Comparison of ENCODE assay signal across 37 cellular contexts in the genomic region with DNA sequence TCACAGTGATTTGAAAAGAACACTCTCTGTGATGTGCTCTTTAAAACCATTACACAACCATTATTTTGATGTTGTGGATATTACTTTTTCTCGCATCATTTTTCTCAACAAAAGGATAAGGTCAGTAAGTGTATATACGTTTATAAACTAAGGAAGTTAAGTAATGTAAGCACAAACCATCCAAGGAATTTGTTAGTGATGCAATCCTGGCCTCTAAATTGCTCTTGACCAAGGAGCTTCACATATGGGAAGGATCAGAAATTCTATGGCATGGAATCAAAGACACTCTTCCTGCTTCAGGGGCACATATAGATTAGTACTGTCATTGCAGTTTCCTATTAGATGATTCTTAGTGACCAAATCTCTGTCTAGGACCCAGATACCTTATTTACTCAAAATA. TPM values are rescaled to one million over a fixed set of nuclear protein-coding genes. Genes with fewer than 3 reads are reported as not detected.
DNase-seq lines count a peak whose midpoint lies in the region; ATAC-seq, FAIRE-seq and TF ChIP-seq lines count a peak whose summit lies in the region.
"Had no signal": no experiment of that assay in that cellular context is flagged by ENCODE, and none has a peak within 500 bp of the region (broad histone marks: within the 10 kb centered on the region; RNA-seq: fewer than 3 reads in every experiment).

No MANE protein-coding gene starts in this region.

- H3K4me2 ChIP-seq in HepG2 (ENCODE audit: low read depth, low read length) = no peak overlapping the region

- DNase-seq in HepG2 (ENCODE audit: low spot score) (no peak), right lobe of liver (no peak), amniotic epithelial cell (ENCODE audit: low read depth) (peak; percentile 81), fibroblast of pulmonary artery (ENCODE audit: low read depth) (peak; percentile 81), NCI-H2107 treated with DMSO at 0.1 percent for 48 hours (lab: John Stamatoyannopoulos, UW; ENCODE audit: unreplicated experiment) (no peak), T-helper 17 cell (no peak), NCI-H526 (lab: John Stamatoyannopoulos, UW) (no peak), ascending aorta (ENCODE audit: low spot score in 2 of 2) (no peak)
- DNase-seq: activated CD4-positive, alpha-beta T cell treated with anti-CD3 and anti-CD28 coated beads for 4 hours; activated CD8-positive, alpha-beta memory T cell treated with anti-CD3 and anti-CD28 coated beads for 24 hours; activated gamma-delta T cell; activated naive CD8-positive, alpha-beta T cell treated with anti-CD3 and anti-CD28 coated beads, Interleukin-2, amount 50 U/mL, for 24 hours; activated T-cell treated with anti-CD3 and anti-CD28 coated beads, Interleukin-2, amount 50 U/mL, for 1 hour; DMS53; effector CD4-positive, alpha-beta T cell; GF-D8; hypothalamus; immature natural killer cell; Kasumi-1; naive thymus-derived CD4-positive, alpha-beta T cell; NCI-H146; NCI-H2107; NCI-H510A treated with DMSO at 0.1 percent for 48 hours; NK-92 treated with Interleukin-12 subunit alpha and Interleukin-12 subunit beta, amount 100 ng/mL, for 24 hours; nucleus accumbens; psoas muscle; Right ventricle myocardium superior; stimulated activated CD4-positive, alpha-beta T cell treated with anti-CD3 and anti-CD28 coated beads, Interleukin-15, amount 100 ng/mL, for 24 hours; stimulated activated naive CD4-positive, alpha-beta T cell had no signal

- H3K9me3 ChIP-seq in HepG2 (ENCODE audit: low read length) (no peaks in the 10 kb centered on the region), right lobe of liver (no peaks in the 10 kb centered on the region), T-helper 17 cell (ENCODE audit: control insufficient read depth, low read length, poor library complexity, severe bottlenecking) (no peaks in the 10 kb centered on the region), ascending aorta (no peaks in the 10 kb centered on the region)
- H3K9me3 ChIP-seq: gastroesophageal sphincter, psoas muscle had no signal

- H3K4me3 ChIP-seq in HepG2 (replicated peaks in 1 of 3; ENCODE audit: insufficient read depth in 1 of 3, low read depth in 2 of 3, low read length in 3 of 3) = no peak overlapping the region
- no peak overlapping the region for H3K4me3 ChIP-seq in right lobe of liver
- H3K4me3 ChIP-seq in fibroblast of pulmonary artery (replicated peaks; ENCODE audit: low read depth, low read length) = no peak overlapping the region
- H3K4me3 ChIP-seq in ascending aorta = no peak overlapping the region
- H3K4me3 ChIP-seq: gastroesophageal sphincter, psoas muscle had no signal

- TF ChIP-seq POLR2A in HepG2 (IDR thresholded peaks at IDR 0.05; ENCODE audit: insufficient read depth in 1 of 2, low read depth in 2 of 2, low read length in 2 of 2) (no peak), right lobe of liver (IDR thresholded peaks at IDR 0.05) (no peak)

- H3K79me2 ChIP-seq in HepG2 (ENCODE audit: insufficient read depth, low read length) = peaks cover 10% of the 10 kb centered on the region

- peaks cover 3% of the 10 kb centered on the region for H3K36me3 Mint-ChIP-seq in T-helper 17 cell (ENCODE audit: low read depth)
- H3K36me3 Mint-ChIP-seq: brain, immature natural killer cell had no signal

- no peak for TF ChIP-seq EP300 in HepG2 (IDR thresholded peaks at IDR 0.05; ENCODE audit: low read depth in 2 of 2, low read length in 2 of 2)
- no peak for TF ChIP-seq EP300 in HepG2 (CRISPR knock-in tag; IDR thresholded peaks at IDR 0.05; ENCODE audit: borderline replicate concordance)

- ATAC-seq in HepG2 (no peak), right lobe of liver (no peak), T-helper 17 cell (no peak)
- ATAC-seq: activated naive CD8-positive, alpha-beta T cell treated with anti-CD3 and anti-CD28 coated beads, Interleukin-2, amount 50 U/mL, for 24 hours; gastroesophageal sphincter; HCT116; left lobe of liver; naive thymus-derived CD4-positive, alpha-beta T cell; psoas muscle had no signal

- no peak overlapping the region for H3K4me3 Mint-ChIP-seq in T-helper 17 cell
- H3K4me3 Mint-ChIP-seq: activated naive CD8-positive, alpha-beta T cell treated with anti-CD3 and anti-CD28 coated beads, Interleukin-2, amount 50 U/mL, for 24 hours; B cell; immature natural killer cell; naive thymus-derived CD4-positive, alpha-beta T cell had no signal

- no peak overlapping the region for H2AFZ ChIP-seq in HepG2 (ENCODE audit: low read length)

- in situ Hi-C loops in HepG2 (cut with HindIII; ENCODE audit: extremely low pct_ligation_motif_present, low pct_unique_long_range_greater_than_20kb) = no loop called here

- CTCF ChIA-PET in HepG2 (lab: Yijun Ruan, JAX; ENCODE audit: low intra/inter-chr PET ratio, low total read pairs) = no interaction called here

- H3K27me3 ChIP-seq in HepG2 (ENCODE audit: control insufficient read depth in 1 of 2, insufficient read depth in 2 of 2, low read length in 2 of 2) (no peaks in the 10 kb centered on the region; a peak in 1 of 5 replicates), right lobe of liver (no peaks in the 10 kb centered on the region), ascending aorta (no peaks in the 10 kb centered on the region)
- H3K27me3 ChIP-seq: gastroesophageal sphincter had no signal

- TF ChIP-seq CTCF in HepG2 (CRISPR knock-in tag; IDR thresholded peaks at IDR 0.05) = no peak
- TF ChIP-seq CTCF in right lobe of liver (IDR thresholded peaks at IDR 0.05) = no peak
- no peak for TF ChIP-seq CTCF in fibroblast of pulmonary artery (IDR thresholded peaks at IDR 0.05; ENCODE audit: low read length, missing control alignments)
- TF ChIP-seq CTCF in ascending aorta (IDR thresholded peaks at IDR 0.05) = no peak

- POLR2A ChIA-PET in HepG2 (lab: Yijun Ruan, JAX) = no interaction called here

- no peaks in the 10 kb centered on the region for H3K27me3 Mint-ChIP-seq in T-helper 17 cell
- H3K27me3 Mint-ChIP-seq: activated naive CD8-positive, alpha-beta T cell treated with anti-CD3 and anti-CD28 coated beads, Interleukin-2, amount 50 U/mL, for 24 hours; B cell had no signal

- H3K36me3 ChIP-seq in HepG2 (replicated peaks in 1 of 2; ENCODE audit: control insufficient read depth in 1 of 2, insufficient read depth in 2 of 2, low read length in 2 of 2) (no peaks in the 10 kb centered on the region), right lobe of liver (no peaks in the 10 kb centered on the region), ascending aorta (no peaks in the 10 kb centered on the region)
- H3K36me3 ChIP-seq: gastroesophageal sphincter had no signal

- WGBS in HepG2 (ENCODE audit: low lambda C conversion rate) = 44% methylated on average over 2 of the region's 2 CpGs
- WGBS in right lobe of liver (ENCODE audit: insufficient coverage, low coverage, low lambda C conversion rate, missing lambda C conversion rate) = 67% methylated on average over 2 of the region's 2 CpGs

- intact Hi-C loops in HepG2 (cut with micrococcal nuclease; ENCODE audit: unreplicated experiment) (no loop called here), right lobe of liver (cut with DNase I) (no loop called here), ascending aorta (cut with DNase I) (loop anchor here (10.0 kb wide), 2 partner anchors 423 to 767 kb away; no protein-coding TSS in a partner anchor)

- no peak for FAIRE-seq in HepG2 (lab: Jason Lieb, UNC)
- FAIRE-seq: urothelium cell line had no signal

- no peak overlapping the region for H3K27ac Mint-ChIP-seq in T-helper 17 cell
- H3K27ac Mint-ChIP-seq: activated naive CD8-positive, alpha-beta T cell treated with anti-CD3 and anti-CD28 coated beads, Interleukin-2, amount 50 U/mL, for 24 hours; B cell; naive thymus-derived CD4-positive, alpha-beta T cell had no signal

- BruUV-seq in HepG2 (replicated peaks; lab: Mats Ljungman, UMichigan) = no TSS peak

- no peak for TF ChIP-seq RAD21 in HepG2 (CRISPR knock-in tag; IDR thresholded peaks at IDR 0.05)

- H3K4me1 ChIP-seq in HepG2 (ENCODE audit: insufficient read depth, low read length) = peaks cover 12% of the 10 kb centered on the region
- H3K4me1 ChIP-seq in right lobe of liver = peaks cover 0 to 3% (median 0%) of the 10 kb centered on the region in 4 donors
- no peaks in the 10 kb centered on the region for H3K4me1 ChIP-seq in ascending aorta
- H3K4me1 ChIP-seq: psoas muscle had no signal

- H3K27ac ChIP-seq in HepG2 (ENCODE audit: extremely low read length, insufficient read depth, low read length) (no peak overlapping the region), right lobe of liver (no peak overlapping the region), ascending aorta (no peak overlapping the region)
- H3K27ac ChIP-seq: epithelial cell of prostate, gastroesophageal sphincter, psoas muscle, VCaP had no signal

- H4K20me1 ChIP-seq in HepG2 (ENCODE audit: insufficient read depth, low read length) = peaks cover 4% of the 10 kb centered on the region; the same call in 1 of the 2 replicates

- peaks cover 16% of the 10 kb centered on the region for H3K4me1 Mint-ChIP-seq in T-helper 17 cell

- no peak overlapping the region for H3K9ac ChIP-seq in HepG2 (ENCODE audit: insufficient read depth, low read depth, low read length)

RNA-seq across cellular contexts. Expression of gene PPP2R5A, which starts 3.6 kb away (rescaled TPM):
- total RNA-seq in HepG2 (2016; rRNA removed; fragmentation: Illumina TruSeq; extraction: Trizol) (22.0 and 26.5 TPM in 2 replicates), right lobe of liver (10 to 100 TPM; 28.5 to 57.2 (median 33.3) TPM), T-helper 17 cell (10 to 100 TPM; 52.1 to 52.4 TPM), ascending aorta (64.7 TPM)
- 6.9 and 7.3 TPM in 2 replicates for total RNA-seq in HepG2 (2016; cell fraction: cytosol; rRNA removed; fragmentation: Illumina TruSeq; extraction: Trizol; ENCODE audit: low read depth)
- total RNA-seq in HepG2 (2016; cell fraction: insoluble cytoplasmic fraction; rRNA removed; fragmentation: Illumina TruSeq; extraction: Trizol) = 21.8 and 25.0 TPM in 2 replicates
- 22.7 and 24.3 TPM in 2 replicates for total RNA-seq in HepG2 (2016; cell fraction: membrane; rRNA removed; fragmentation: Illumina TruSeq; extraction: Trizol)
- total RNA-seq in HepG2 (2016; cell fraction: nucleus; rRNA removed; fragmentation: Illumina TruSeq; extraction: Trizol) = 15.8 and 16.6 TPM in 2 replicates
- polyA plus RNA-seq in HepG2 (2011; rRNA removed) = 27.5 and 31.4 TPM in 2 replicates
- polyA plus RNA-seq in HepG2 (2011; cell fraction: cytosol; rRNA removed) = 14.2 and 20.6 TPM in 2 replicates
- 13.4 and 15.4 TPM in 2 replicates for polyA plus RNA-seq in HepG2 (2011; cell fraction: nucleus; rRNA removed)
- polyA plus RNA-seq in HepG2 (2012) = 20.6 and 22.6 TPM in 2 replicates
- polyA plus RNA-seq in HepG2 (2016; cell fraction: cytosol; fragmentation: Illumina TruSeq; extraction: Trizol; ENCODE audit: low read depth) = 5.8 and 6.4 TPM in 2 replicates
- 27.2 and 28.9 TPM in 2 replicates for polyA plus RNA-seq in HepG2 (2016; cell fraction: insoluble cytoplasmic fraction; fragmentation: Illumina TruSeq; extraction: Trizol; ENCODE audit: low read depth)
- polyA plus RNA-seq in HepG2 (2016; cell fraction: membrane; fragmentation: Illumina TruSeq; extraction: Trizol; ENCODE audit: low read depth) = 18.6 and 19.6 TPM in 2 replicates
- 19.9 and 22.9 TPM in 2 replicates for polyA plus RNA-seq in HepG2 (2016; cell fraction: nucleus; fragmentation: Illumina TruSeq; extraction: Trizol; ENCODE audit: insufficient read depth, low read depth)
- polyA minus RNA-seq in HepG2 (2011; rRNA and poly(A)+ RNA removed; ENCODE audit: low replicate concordance) = 10.8 and 12.7 TPM in 2 replicates
- polyA minus RNA-seq in HepG2 (2011; cell fraction: cytosol; rRNA and poly(A)+ RNA removed) = 16.4 and 21.3 TPM in 2 replicates
- 21.4 and 23.7 TPM in 2 replicates for polyA minus RNA-seq in HepG2 (2011; cell fraction: nucleus; rRNA and poly(A)+ RNA removed)

Comparison
In these comparisons a context has a peak if more than half of its experiments do, and no peak if none do; other contexts are left out.
1. DNase-seq: peak in amniotic epithelial cell (single experiment) and fibroblast of pulmonary artery (single experiment); none in HepG2 (single experiment), right lobe of liver (0 of 3), NCI-H2107 treated with DMSO at 0.1 percent for 48 hours (single experiment), T-helper 17 cell (0 of 3), NCI-H526 (0 of 2) and ascending aorta (0 of 2).